Comparison of ENCODE assay signal across 8 cellular contexts in genomic region chr18:62881509-62882016, GRCh38.
DNase-seq lines count a peak whose midpoint lies in the region; ATAC-seq, FAIRE-seq and TF ChIP-seq lines count a peak whose summit lies in the region.

No MANE protein-coding gene starts in this region.

- ATAC-seq in HG03432 (IDR thresholded peaks at IDR 0.05; ENCODE audit: unreplicated experiment), result peak; percentile 73
- ATAC-seq in gastroesophageal sphincter, result peak; percentile 89
- no peak for ATAC-seq in HG03342 (IDR thresholded peaks at IDR 0.05; ENCODE audit: unreplicated experiment)

- H3K27me3 ChIP-seq in SJCRH30 (no peaks in the 10 kb centered on the region), gastroesophageal sphincter (no peaks in the 10 kb centered on the region), small intestine (ENCODE audit: control insufficient read depth in 2 of 2, insufficient read depth in 2 of 2, low read length in 2 of 2) (no peaks in the 10 kb centered on the region)

- no peak for TF ChIP-seq EP300 in gastroesophageal sphincter (IDR thresholded peaks at IDR 0.05)

- DNase-seq in DMS79 (lab: John Stamatoyannopoulos, UW) (peak; percentile 92), SJCRH30 (peak; percentile 81 to 89), small intestine (no peak), UCSD-AML1 (lab: John Stamatoyannopoulos, UW; ENCODE audit: unreplicated experiment) (no peak)
- no peak for DNase-seq in stimulated activated CD4-positive, alpha-beta T cell treated with anti-CD3 and anti-CD28 coated beads, Interleukin-4, amount 100 ng/mL, for 4 hours

- 35 to 59% methylated on average over 4 of the region's 4 CpGs for WGBS in gastroesophageal sphincter (ENCODE audit: low coverage in 1 of 2), 2 donors
- 55 to 59% (median 58%) methylated on average over 4 of the region's 4 CpGs for WGBS in small intestine, 3 donors

- peak overlapping the region; percentile 58 for H3K27ac ChIP-seq in SJCRH30
- H3K27ac ChIP-seq in gastroesophageal sphincter, result peak overlapping the region in 1 of 4 donors; percentile 15
- H3K27ac ChIP-seq in small intestine (ENCODE audit: low read depth in 1 of 2, low read length in 1 of 2), result no peak overlapping the region

- H3K36me3 ChIP-seq in SJCRH30 (no peaks in the 10 kb centered on the region), gastroesophageal sphincter (no peaks in the 10 kb centered on the region), small intestine (ENCODE audit: control insufficient read depth in 2 of 2, insufficient read depth in 2 of 2, low read length in 2 of 2) (no peaks in the 10 kb centered on the region)

- TF ChIP-seq POLR2A in gastroesophageal sphincter (IDR thresholded peaks at IDR 0.05), result no peak

- H3K9me3 ChIP-seq in SJCRH30 (replicated peaks) (no peaks in the 10 kb centered on the region), gastroesophageal sphincter (no peaks in the 10 kb centered on the region), small intestine (ENCODE audit: control insufficient read depth, low read depth) (no peaks in the 10 kb centered on the region)

- H3K4me1 ChIP-seq in SJCRH30 (peaks cover 35% of the 10 kb centered on the region), gastroesophageal sphincter (peaks cover 6 to 37% (median 13%) of the 10 kb centered on the region in 3 donors), small intestine (ENCODE audit: control insufficient read depth in 2 of 2, insufficient read depth in 1 of 2, low read depth in 1 of 2, low read length in 1 of 2) (peaks cover 0 to 2% of the 10 kb centered on the region in 2 donors)

- H3K4me3 ChIP-seq in SJCRH30 (no peak overlapping the region), gastroesophageal sphincter (no peak overlapping the region), small intestine (ENCODE audit: low read depth in 1 of 2, low read length in 2 of 2) (no peak overlapping the region)

- no peak for FAIRE-seq in small intestine (lab: Jason Lieb, UNC)

- TF ChIP-seq CTCF in gastroesophageal sphincter (IDR thresholded peaks at IDR 0.05), result no peak

Comparison
In these comparisons a context has a peak if more than half of its experiments do, and no peak if none do; other contexts are left out.
1. DNase-seq: peak in DMS79 (single experiment) and SJCRH30 (2 of 2); none in stimulated activated CD4-positive, alpha-beta T cell treated with anti-CD3 and anti-CD28 coated beads, Interleukin-4, amount 100 ng/mL, for 4 hours (0 of 2), small intestine (single experiment) and UCSD-AML1 (single experiment).